1 cellular context compared by ENCODE assay signal in the genomic region with DNA sequence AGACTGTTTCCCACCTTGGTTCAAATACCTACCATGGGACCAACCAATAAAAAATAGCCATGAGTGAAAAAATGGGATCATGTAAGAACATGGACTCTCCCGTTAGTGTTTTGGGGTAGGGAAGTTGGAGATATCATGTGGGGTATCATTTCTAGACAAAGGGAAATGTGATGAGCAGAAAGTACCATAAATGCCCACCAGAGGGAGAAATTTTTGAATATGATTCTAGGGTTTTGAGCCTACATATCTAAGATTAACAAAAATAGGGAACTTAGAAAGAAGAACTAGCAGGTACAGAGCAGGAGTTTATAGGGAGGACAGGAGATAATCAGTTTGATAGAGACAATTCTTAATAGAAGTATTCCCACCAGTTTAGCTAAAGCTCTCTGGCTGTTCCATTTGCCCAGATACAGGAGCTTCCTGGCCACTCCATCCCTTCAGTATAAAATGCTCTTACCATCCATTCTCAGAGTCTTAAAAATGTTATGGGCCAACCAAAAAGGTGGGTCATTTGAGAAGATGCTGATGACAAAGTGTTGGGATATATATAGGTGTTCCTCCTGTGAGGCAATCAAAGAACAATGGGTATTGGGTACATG.
TF ChIP-seq lines count a peak whose summit lies in the region.

No MANE protein-coding gene starts in this region.

TF ChIP-seq in H1, 55 proteins besides CTCF, POLR2A, EP300 and RAD21:
- TF ChIP-seq MAFK (IDR thresholded peaks at IDR 0.05; ENCODE audit: low read depth, low read length) (no peak), KDM5A (IDR thresholded peaks at IDR 0.05; ENCODE audit: low read length) (no peak), JUND (IDR thresholded peaks at IDR 0.05; ENCODE audit: low read length) (no peak), TEAD4 (IDR thresholded peaks at IDR 0.05; ENCODE audit: low read depth, low read length) (no peak), RNF2 (IDR thresholded peaks at IDR 0.05; ENCODE audit: borderline replicate concordance, low read depth, low read length, missing control alignments, poor library complexity, severe bottlenecking) (no peak), SP4 (IDR thresholded peaks at IDR 0.05; ENCODE audit: low read length) (no peak), GTF2F1 (IDR thresholded peaks at IDR 0.05; ENCODE audit: borderline replicate concordance, low read depth, low read length) (no peak), TAF7 (optimal IDR thresholded peaks at IDR 0.05; ENCODE audit: borderline replicate concordance, low read depth, low read length) (no peak), RXRA (IDR thresholded peaks at IDR 0.05; ENCODE audit: insufficient read depth, low read depth, low read length) (no peak), CBX8 (IDR thresholded peaks at IDR 0.05; ENCODE audit: borderline replicate concordance, low read depth, low read length) (no peak), RFX5 (IDR thresholded peaks at IDR 0.05; ENCODE audit: borderline replicate concordance, low read depth, low read length) (no peak), ASH2L (IDR thresholded peaks at IDR 0.05; ENCODE audit: low read length) (no peak), YY1 (IDR thresholded peaks at IDR 0.05; ENCODE audit: low read depth, low read length) (no peak), SP1 (IDR thresholded peaks at IDR 0.05; ENCODE audit: low read depth, low read length) (no peak), ATF2 (IDR thresholded peaks at IDR 0.05; ENCODE audit: low read length) (no peak), CBX5 (IDR thresholded peaks at IDR 0.05; ENCODE audit: low read depth, low read length) (no peak), PHF8 (conservative IDR thresholded peaks at IDR 0.05; ENCODE audit: low read depth, low read length) (no peak)
